Comparison of ENCODE assay signal across 16 cellular contexts in the genomic region with DNA sequence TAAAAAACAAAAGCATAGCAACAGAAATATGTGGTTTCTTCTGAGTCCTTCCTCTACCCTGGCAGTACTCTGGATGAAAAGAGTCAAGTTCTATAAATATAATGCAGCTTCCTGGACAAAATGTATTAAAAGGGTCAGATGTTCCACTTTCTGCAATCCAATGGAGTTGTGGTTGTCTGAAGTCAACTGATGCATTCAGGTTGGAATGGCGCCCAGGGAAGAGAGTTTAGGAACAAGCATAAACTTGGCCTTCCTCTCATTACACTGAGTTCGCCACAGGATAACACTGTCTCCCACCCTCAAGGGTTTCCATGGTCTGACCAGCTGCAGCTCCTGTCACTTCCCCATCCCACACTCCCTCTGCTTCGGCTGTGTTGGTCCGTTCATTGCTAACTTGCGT.
DNase-seq lines count a peak whose midpoint lies in the region; ATAC-seq, FAIRE-seq and TF ChIP-seq lines count a peak whose summit lies in the region.
"Had no signal": no experiment of that assay in that cellular context is flagged by ENCODE, and none has a peak within 500 bp of the region (broad histone marks: within the 10 kb centered on the region; RNA-seq: fewer than 3 reads in every experiment).

No MANE protein-coding gene starts in this region.

- H3K4me3 ChIP-seq in liver (ENCODE audit: low read depth in 1 of 3, low read length in 3 of 3) (no peak overlapping the region), HepG2 (replicated peaks in 1 of 3; ENCODE audit: insufficient read depth in 1 of 3, low read depth in 2 of 3, low read length in 3 of 3) (no peak overlapping the region), esophagus squamous epithelium (no peak overlapping the region), muscle layer of duodenum (ENCODE audit: low read depth in 1 of 2, low read length in 2 of 2) (no peak overlapping the region), upper lobe of right lung (no peak overlapping the region)
- H3K4me3 ChIP-seq: thoracic aorta had no signal

- no peaks in the 10 kb centered on the region for H3K36me3 ChIP-seq in liver (ENCODE audit: control insufficient read depth in 4 of 4, insufficient read depth in 3 of 4, low read depth in 1 of 4, low read length in 3 of 4)
- H3K36me3 ChIP-seq in HepG2 (replicated peaks in 1 of 2; ENCODE audit: control insufficient read depth in 1 of 2, insufficient read depth in 2 of 2, low read length in 2 of 2), result no peaks in the 10 kb centered on the region
- H3K36me3 ChIP-seq in esophagus squamous epithelium, result no peaks in the 10 kb centered on the region
- H3K36me3 ChIP-seq in muscle layer of duodenum (ENCODE audit: control insufficient read depth in 1 of 2, insufficient read depth in 2 of 2, low read length in 2 of 2), result no peaks in the 10 kb centered on the region
- H3K36me3 ChIP-seq in upper lobe of right lung, result no peaks in the 10 kb centered on the region
- H3K36me3 ChIP-seq: thoracic aorta had no signal

- H3K9ac ChIP-seq in liver (ENCODE audit: low read depth in 1 of 2, low read length in 2 of 2), result no peak overlapping the region
- no peak overlapping the region for H3K9ac ChIP-seq in HepG2 (ENCODE audit: insufficient read depth, low read depth, low read length)

- ATAC-seq in HepG2 (no peak), upper lobe of right lung (peak; percentile 47), GM19035 (IDR thresholded peaks at IDR 0.05; ENCODE audit: unreplicated experiment) (no peak), T-helper 17 cell (no peak), HG03469 (IDR thresholded peaks at IDR 0.05; ENCODE audit: unreplicated experiment) (no peak)

- peak in 1 of 2 donors; percentile 14 for TF ChIP-seq RAD21 in liver (IDR thresholded peaks at IDR 0.05)
- TF ChIP-seq RAD21 in HepG2 (CRISPR knock-in tag; IDR thresholded peaks at IDR 0.05), result no peak

- intact Hi-C loops in HepG2 (cut with micrococcal nuclease; ENCODE audit: unreplicated experiment), result no loop called here
- intact Hi-C loops in esophagus squamous epithelium (cut with DNase I), result no loop called here
- intact Hi-C loops in upper lobe of right lung (cut with DNase I), result no loop called here

- TF ChIP-seq CTCF in liver (IDR thresholded peaks at IDR 0.05; ENCODE audit: low read depth, low read length, missing input control) (no peak), HepG2 (CRISPR knock-in tag; IDR thresholded peaks at IDR 0.05) (no peak), esophagus squamous epithelium (IDR thresholded peaks at IDR 0.05) (no peak), upper lobe of right lung (IDR thresholded peaks at IDR 0.05) (no peak)

- no peaks in the 10 kb centered on the region for H3K79me2 ChIP-seq in HepG2 (ENCODE audit: insufficient read depth, low read length)

- TF ChIP-seq EP300 in HepG2 (IDR thresholded peaks at IDR 0.05; ENCODE audit: low read depth in 2 of 2, low read length in 2 of 2) (no peak), HepG2 (CRISPR knock-in tag; IDR thresholded peaks at IDR 0.05; ENCODE audit: borderline replicate concordance) (no peak)

- CTCF ChIA-PET in HepG2 (lab: Yijun Ruan, JAX; ENCODE audit: low intra/inter-chr PET ratio, low total read pairs), result no interaction called here

- no peak for TF ChIP-seq POLR2A in HepG2 (IDR thresholded peaks at IDR 0.05; ENCODE audit: insufficient read depth in 1 of 2, low read depth in 2 of 2, low read length in 2 of 2)
- TF ChIP-seq POLR2A in esophagus squamous epithelium (IDR thresholded peaks at IDR 0.05), result no peak

- H3K27ac Mint-ChIP-seq in T-helper 17 cell, result no peak overlapping the region
- H3K27ac Mint-ChIP-seq: immature natural killer cell had no signal

- no peak overlapping the region for H2AFZ ChIP-seq in HepG2 (ENCODE audit: low read length)

- POLR2A ChIA-PET in HepG2 (lab: Yijun Ruan, JAX), result no interaction called here

- no peaks in the 10 kb centered on the region for H4K20me1 ChIP-seq in HepG2 (ENCODE audit: insufficient read depth, low read length)

- WGBS in liver, result 82% methylated on average over 5 of the region's 5 CpGs
- WGBS in HepG2 (ENCODE audit: low lambda C conversion rate), result 77% methylated on average over 5 of the region's 5 CpGs
- WGBS in esophagus squamous epithelium, 2 donors, result 62 to 75% methylated on average over 5 of the region's 5 CpGs

- BruUV-seq in HepG2 (replicated peaks; lab: Mats Ljungman, UMichigan), result no TSS peak

- H3K4me1 Mint-ChIP-seq in T-helper 17 cell, result peaks cover 7% of the 10 kb centered on the region
- H3K4me1 Mint-ChIP-seq: immature natural killer cell had no signal

- DNase-seq in HepG2 (ENCODE audit: low spot score) (no peak), esophagus squamous epithelium (lab: John Stamatoyannopoulos, UW) (no peak), upper lobe of right lung (no peak), T-helper 17 cell (no peak)
- DNase-seq: activated naive CD4-positive, alpha-beta T cell; caudate nucleus; GDM1; immature natural killer cell; NCI-H510A treated with DMSO at 0.1 percent for 48 hours; stimulated activated CD4-positive, alpha-beta T cell treated with anti-CD3 and anti-CD28 coated beads, Interleukin-1b, Interleukin-23, amount 100 ng/mL, for 48 hours had no signal

- in situ Hi-C loops in HepG2 (cut with HindIII; ENCODE audit: extremely low pct_ligation_motif_present, low pct_unique_long_range_greater_than_20kb), result no loop called here

- peaks cover 5 to 16% (median 11%) of the 10 kb centered on the region in 4 donors for H3K4me1 ChIP-seq in liver (ENCODE audit: control insufficient read depth in 4 of 4, insufficient read depth in 4 of 4, low read length in 3 of 4)
- peaks cover 16% of the 10 kb centered on the region for H3K4me1 ChIP-seq in HepG2 (ENCODE audit: insufficient read depth, low read length)
- peaks cover 11 to 46% (median 32%) of the 10 kb centered on the region in 3 donors for H3K4me1 ChIP-seq in esophagus squamous epithelium
- H3K4me1 ChIP-seq in muscle layer of duodenum (ENCODE audit: control insufficient read depth in 1 of 2, insufficient read depth in 2 of 2, low read length in 2 of 2), result peaks cover 21% of the 10 kb centered on the region in 2 donors
- peaks cover 25% of the 10 kb centered on the region for H3K4me1 ChIP-seq in upper lobe of right lung

- H3K27ac ChIP-seq in liver (ENCODE audit: low read depth in 1 of 2, low read length in 2 of 2) (no peak overlapping the region), HepG2 (ENCODE audit: extremely low read length, insufficient read depth, low read length) (no peak overlapping the region), esophagus squamous epithelium (peak overlapping the region in 3 of 4 donors; percentile 45 to 66 (median 50)), muscle layer of duodenum (ENCODE audit: low read length) (peak overlapping the region; percentile 59), upper lobe of right lung (peak overlapping the region; percentile 48)
- H3K27ac ChIP-seq: thoracic aorta had no signal

- H3K4me3 Mint-ChIP-seq in T-helper 17 cell, result no peak overlapping the region
- H3K4me3 Mint-ChIP-seq: immature natural killer cell had no signal

- H3K4me2 ChIP-seq in HepG2 (ENCODE audit: low read depth, low read length), result no peak overlapping the region

- no peaks in the 10 kb centered on the region for H3K36me3 Mint-ChIP-seq in T-helper 17 cell (ENCODE audit: low read depth)
- H3K36me3 Mint-ChIP-seq: immature natural killer cell had no signal

- H3K27me3 Mint-ChIP-seq in T-helper 17 cell, result no peaks in the 10 kb centered on the region

- no peak for FAIRE-seq in HepG2 (lab: Jason Lieb, UNC)
- FAIRE-seq: endometrium had no signal

- no peaks in the 10 kb centered on the region for H3K9me3 ChIP-seq in liver (ENCODE audit: control insufficient read depth in 4 of 4, low read length in 3 of 4)
- no peaks in the 10 kb centered on the region for H3K9me3 ChIP-seq in HepG2 (ENCODE audit: low read length)
- no peaks in the 10 kb centered on the region for H3K9me3 ChIP-seq in esophagus squamous epithelium
- H3K9me3 ChIP-seq in muscle layer of duodenum (ENCODE audit: control insufficient read depth in 1 of 2, low read length in 2 of 2), result no peaks in the 10 kb centered on the region
- no peaks in the 10 kb centered on the region for H3K9me3 ChIP-seq in upper lobe of right lung
- no peaks in the 10 kb centered on the region for H3K9me3 ChIP-seq in T-helper 17 cell (ENCODE audit: control insufficient read depth, low read length, poor library complexity, severe bottlenecking)
- H3K9me3 ChIP-seq: thoracic aorta had no signal

- H3K27me3 ChIP-seq in liver (ENCODE audit: control insufficient read depth in 4 of 4, insufficient read depth in 4 of 4, low read length in 3 of 4), result no peaks in the 10 kb centered on the region
- H3K27me3 ChIP-seq in HepG2 (ENCODE audit: control insufficient read depth in 1 of 2, insufficient read depth in 2 of 2, low read length in 2 of 2), result no peaks in the 10 kb centered on the region
- no peaks in the 10 kb centered on the region for H3K27me3 ChIP-seq in esophagus squamous epithelium
- no peaks in the 10 kb centered on the region for H3K27me3 ChIP-seq in muscle layer of duodenum (ENCODE audit: low read depth, low read length)
- no peaks in the 10 kb centered on the region for H3K27me3 ChIP-seq in upper lobe of right lung

TF ChIP-seq in liver, 16 proteins besides CTCF, POLR2A, EP300 and RAD21:
- TF ChIP-seq HNF4A (conservative IDR thresholded peaks at IDR 0.05) (no peak), TAF1 (conservative IDR thresholded peaks at IDR 0.05) (no peak), RXRA (IDR thresholded peaks at IDR 0.05) (peak in 1 of 2 donors; percentile 16), SP1 (IDR thresholded peaks at IDR 0.05) (peak; percentile 22), NR2F2 (IDR thresholded peaks at IDR 0.05) (peak; percentile 31)

TF ChIP-seq in HepG2, 621 proteins besides CTCF, POLR2A, EP300 and RAD21:
- no peak for TF ChIP-seq BHLHE40 (IDR thresholded peaks at IDR 0.05; ENCODE audit: low read length)

Comparison
In these comparisons a context has a peak if more than half of its experiments do, and no peak if none do; other contexts are left out.
1. H3K27ac ChIP-seq: peak in esophagus squamous epithelium (3 of 4), muscle layer of duodenum (single experiment) and upper lobe of right lung (single experiment); none in liver (0 of 2) and HepG2 (single experiment).